Comparison of ENCODE assay signal across 8 cellular contexts in the genomic region with DNA sequence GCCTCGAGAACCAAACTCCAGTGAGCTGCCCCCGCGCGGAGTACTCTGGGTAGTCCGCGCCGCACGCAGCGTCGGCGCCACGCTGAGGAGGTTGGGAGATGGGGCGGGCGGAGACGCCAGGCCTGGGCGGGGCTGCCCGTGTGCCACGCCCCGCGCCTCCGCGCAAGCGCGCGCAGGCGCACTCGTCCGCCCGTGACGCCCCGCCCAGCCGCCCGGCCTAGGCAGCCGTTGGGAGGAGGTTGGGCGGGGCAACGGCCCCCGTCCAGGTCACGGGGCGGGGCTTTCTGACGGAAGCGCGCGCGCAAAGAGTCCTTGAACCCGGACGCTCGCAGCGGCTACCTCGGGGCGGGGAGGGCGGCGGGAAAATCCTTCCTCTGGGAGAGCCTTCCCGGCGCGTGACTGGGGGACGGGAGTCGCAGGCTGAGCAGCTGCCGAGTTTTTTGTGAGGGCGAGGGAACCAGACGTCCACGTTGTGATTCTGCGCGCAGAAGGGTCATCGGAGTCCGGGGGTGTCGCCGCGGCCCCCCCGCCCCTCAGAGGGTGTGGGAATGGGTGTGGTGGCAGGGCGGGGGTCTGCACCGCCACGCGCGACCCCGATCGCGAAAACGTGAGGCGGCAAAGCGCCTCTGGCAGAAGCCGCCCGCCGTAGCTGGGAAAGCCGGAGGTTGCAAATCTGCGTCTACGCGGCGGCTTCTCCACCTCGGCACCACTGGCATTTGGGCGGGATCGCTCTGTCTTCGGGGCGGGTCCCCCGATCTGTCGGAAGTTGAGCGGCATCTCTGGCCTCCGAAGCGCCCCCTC. TPM values are rescaled to one million over a fixed set of nuclear protein-coding genes. Genes with fewer than 3 reads are reported as not detected.
DNase-seq lines count a peak whose midpoint lies in the region; ATAC-seq and TF ChIP-seq lines count a peak whose summit lies in the region.

A gene with protein sequence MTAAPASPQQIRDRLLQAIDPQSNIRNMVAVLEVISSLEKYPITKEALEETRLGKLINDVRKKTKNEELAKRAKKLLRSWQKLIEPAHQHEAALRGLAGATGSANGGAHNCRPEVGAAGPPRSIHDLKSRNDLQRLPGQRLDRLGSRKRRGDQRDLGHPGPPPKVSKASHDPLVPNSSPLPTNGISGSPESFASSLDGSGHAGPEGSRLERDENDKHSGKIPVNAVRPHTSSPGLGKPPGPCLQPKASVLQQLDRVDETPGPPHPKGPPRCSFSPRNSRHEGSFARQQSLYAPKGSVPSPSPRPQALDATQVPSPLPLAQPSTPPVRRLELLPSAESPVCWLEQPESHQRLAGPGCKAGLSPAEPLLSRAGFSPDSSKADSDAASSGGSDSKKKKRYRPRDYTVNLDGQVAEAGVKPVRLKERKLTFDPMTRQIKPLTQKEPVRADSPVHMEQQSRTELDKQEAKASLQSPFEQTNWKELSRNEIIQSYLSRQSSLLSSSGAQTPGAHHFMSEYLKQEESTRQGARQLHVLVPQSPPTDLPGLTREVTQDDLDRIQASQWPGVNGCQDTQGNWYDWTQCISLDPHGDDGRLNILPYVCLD (minus strand): TSS at position 22 of the 801 bp plus-strand sequence. CDS start 261 bp downstream, outside the sequence.

- H3K27ac Mint-ChIP-seq in HFFc6, result peak within 1 kb of the TSS; percentile 94

- H3K4me3 ChIP-seq in GM08714 (ENCODE audit: low read length) (peak within 1 kb of the TSS; percentile 94), NB4 (ENCODE audit: low read depth, low read length) (peak within 1 kb of the TSS; percentile 91), SK-N-SH (ENCODE audit: low read depth in 2 of 2, low read length in 1 of 2) (peak within 1 kb of the TSS; percentile 91 to 96), testis (peak within 1 kb of the TSS; percentile 98 to 100)

- WGBS in SK-N-SH (ENCODE audit: low lambda C conversion rate), result 1% methylated on average over 16 of the region's 98 CpGs
- 0% methylated on average over 12 to 59 of the region's 98 CpGs for WGBS in testis, 2 donors

- H3K9me3 Mint-ChIP-seq in HFFc6, result no peaks in the 10 kb centered on the region

- CTCF ChIA-PET in SK-N-SH (lab: Yijun Ruan, JAX), result interaction anchor here (0.6 to 1.2 kb wide), 3 partner anchors 13 to 44 kb away, joined by 3 read pairs; no protein-coding TSS in a partner anchor

- peak within 1 kb of the TSS; percentile 88 to 98 for H3K27ac ChIP-seq in SK-N-SH (ENCODE audit: low read depth in 2 of 2, low read length in 1 of 2)
- peak within 1 kb of the TSS; percentile 98 for H3K27ac ChIP-seq in testis

- peaks cover 41% of the 10 kb centered on the region for H4K20me1 ChIP-seq in SK-N-SH (ENCODE audit: insufficient read depth)

- peaks cover 29% of the 10 kb centered on the region for H3K4me1 Mint-ChIP-seq in HFFc6 (ENCODE audit: low read depth)

- peaks cover 28% of the 10 kb centered on the region for H3K36me3 Mint-ChIP-seq in HFFc6 (ENCODE audit: low read depth)

- TF ChIP-seq CTCF in HFFc6 (IDR thresholded peaks at IDR 0.05) (peak; percentile 26; the same call in 1 of the 2 replicates), NB4 (IDR thresholded peaks at IDR 0.05; ENCODE audit: low read depth, low read length) (no peak), SK-N-SH (IDR thresholded peaks at IDR 0.05) (no peak), omental fat pad (IDR thresholded peaks at IDR 0.05) (no peak), testis (IDR thresholded peaks at IDR 0.05) (peak in 1 of 3 experiments; percentile 9)

- peaks cover 5% of the 10 kb centered on the region for H3K27me3 Mint-ChIP-seq in HFFc6 (ENCODE audit: insufficient read depth)

- H3K27me3 ChIP-seq in SK-N-SH (ENCODE audit: insufficient read depth) (no peaks in the 10 kb centered on the region), testis (no peaks in the 10 kb centered on the region)

- ATAC-seq in omental fat pad (ENCODE audit: low FRiP score), result peak; percentile 97

- H3K4me1 ChIP-seq in SK-N-SH (ENCODE audit: control insufficient read depth in 1 of 2, insufficient read depth in 2 of 2, low read depth in 1 of 2, low read length in 1 of 2), result peaks cover 6 to 25% of the 10 kb centered on the region in 2 experiments; a peak in 2 of 4 replicates
- H3K4me1 ChIP-seq in testis, result peaks cover 29% of the 10 kb centered on the region

- H3K9me3 ChIP-seq in SK-N-SH (no peaks in the 10 kb centered on the region), testis (no peaks in the 10 kb centered on the region)

- peak within 1 kb of the TSS; percentile 79; the same call in 1 of the 2 replicates for H2AFZ ChIP-seq in SK-N-SH (ENCODE audit: low read depth)

- H3K4me2 ChIP-seq in SK-N-SH, result peak within 1 kb of the TSS; percentile 92

- H3K4me3 Mint-ChIP-seq in HFFc6, result peak within 1 kb of the TSS; percentile 96

- POLR2A ChIA-PET in SK-N-SH (lab: Yijun Ruan, JAX), result interaction anchor here (1.0 to 1.3 kb wide), 5 partner anchors 10 to 56 kb away, joined by 3 to 5 read pairs (median 4); a partner anchor contains a TSS

- TF ChIP-seq EP300 in SK-N-SH (IDR thresholded peaks at IDR 0.05; ENCODE audit: borderline replicate concordance in 1 of 2, low read depth in 1 of 2, low read length in 1 of 2), result peak in 1 of 2 experiments; percentile 22; a peak in 1 of 4 replicates

- DNase-seq in HFFc6, result peak; percentile 90
- peak; percentile 91 for DNase-seq in NB4 (ENCODE audit: low read depth)
- peak; percentile 100 for DNase-seq in SK-N-SH
- DNase-seq in activated naive CD4-positive, alpha-beta T cell treated with anti-CD3 and anti-CD28 coated beads, Interleukin-2, amount 50 U/mL, for 16 hours, result peak; percentile 94
- DNase-seq in glomerular endothelial cell (ENCODE audit: extremely low read depth, low read depth, low spot score), result no peak
- peak; percentile 83 for DNase-seq in omental fat pad (ENCODE audit: low spot score)
- peak; percentile 97 for DNase-seq in testis

- H3K9ac ChIP-seq in SK-N-SH, result peak within 1 kb of the TSS; percentile 93

- TF ChIP-seq RAD21 in SK-N-SH (IDR thresholded peaks at IDR 0.05; ENCODE audit: low read length), result no peak

- no peaks in the 10 kb centered on the region for H3K9me2 ChIP-seq in SK-N-SH

- intact Hi-C loops in testis (cut with DNase I; ENCODE audit: low total_unique reads), result no loop called here

- H3K36me3 ChIP-seq in SK-N-SH (replicated peaks in 1 of 2; ENCODE audit: control insufficient read depth in 1 of 2, insufficient read depth in 2 of 2, low read length in 1 of 2) (peaks cover 29 to 33% of the 10 kb centered on the region in 2 experiments), testis (ENCODE audit: low read depth, missing control alignments) (no peaks in the 10 kb centered on the region)

- peak; percentile 78 for TF ChIP-seq POLR2A in NB4 (IDR thresholded peaks at IDR 0.05; ENCODE audit: extremely low read depth, insufficient read length)
- peak; percentile 54 for TF ChIP-seq POLR2A in testis (IDR thresholded peaks at IDR 0.05)

- H3K79me2 ChIP-seq in SK-N-SH (ENCODE audit: insufficient read depth), result peaks cover 53% of the 10 kb centered on the region

- peaks cover 19% of the 10 kb centered on the region for H3F3A ChIP-seq in SK-N-SH (replicated peaks; ENCODE audit: insufficient read depth)

TF ChIP-seq in SK-N-SH, 30 proteins besides CTCF, POLR2A, EP300 and RAD21 (continues in another document):
- TF ChIP-seq FOXJ3 (CRISPR knock-in tag; IDR thresholded peaks at IDR 0.05) (no peak), NFIC (IDR thresholded peaks at IDR 0.05; ENCODE audit: borderline replicate concordance) (no peak), TCF12 (IDR thresholded peaks at IDR 0.05) (no peak), ELF1 (IDR thresholded peaks at IDR 0.05) (peak; percentile 72), FOSL2 (IDR thresholded peaks at IDR 0.05; ENCODE audit: borderline replicate concordance, low read depth) (no peak), TAF1 (IDR thresholded peaks at IDR 0.05; ENCODE audit: borderline replicate concordance, low read depth, low read length) (peak; percentile 97), POLR2AphosphoS5 (IDR thresholded peaks at IDR 0.05; ENCODE audit: low read depth, low read length) (peak; percentile 87)
- TF ChIP-seq, protein P1, sequence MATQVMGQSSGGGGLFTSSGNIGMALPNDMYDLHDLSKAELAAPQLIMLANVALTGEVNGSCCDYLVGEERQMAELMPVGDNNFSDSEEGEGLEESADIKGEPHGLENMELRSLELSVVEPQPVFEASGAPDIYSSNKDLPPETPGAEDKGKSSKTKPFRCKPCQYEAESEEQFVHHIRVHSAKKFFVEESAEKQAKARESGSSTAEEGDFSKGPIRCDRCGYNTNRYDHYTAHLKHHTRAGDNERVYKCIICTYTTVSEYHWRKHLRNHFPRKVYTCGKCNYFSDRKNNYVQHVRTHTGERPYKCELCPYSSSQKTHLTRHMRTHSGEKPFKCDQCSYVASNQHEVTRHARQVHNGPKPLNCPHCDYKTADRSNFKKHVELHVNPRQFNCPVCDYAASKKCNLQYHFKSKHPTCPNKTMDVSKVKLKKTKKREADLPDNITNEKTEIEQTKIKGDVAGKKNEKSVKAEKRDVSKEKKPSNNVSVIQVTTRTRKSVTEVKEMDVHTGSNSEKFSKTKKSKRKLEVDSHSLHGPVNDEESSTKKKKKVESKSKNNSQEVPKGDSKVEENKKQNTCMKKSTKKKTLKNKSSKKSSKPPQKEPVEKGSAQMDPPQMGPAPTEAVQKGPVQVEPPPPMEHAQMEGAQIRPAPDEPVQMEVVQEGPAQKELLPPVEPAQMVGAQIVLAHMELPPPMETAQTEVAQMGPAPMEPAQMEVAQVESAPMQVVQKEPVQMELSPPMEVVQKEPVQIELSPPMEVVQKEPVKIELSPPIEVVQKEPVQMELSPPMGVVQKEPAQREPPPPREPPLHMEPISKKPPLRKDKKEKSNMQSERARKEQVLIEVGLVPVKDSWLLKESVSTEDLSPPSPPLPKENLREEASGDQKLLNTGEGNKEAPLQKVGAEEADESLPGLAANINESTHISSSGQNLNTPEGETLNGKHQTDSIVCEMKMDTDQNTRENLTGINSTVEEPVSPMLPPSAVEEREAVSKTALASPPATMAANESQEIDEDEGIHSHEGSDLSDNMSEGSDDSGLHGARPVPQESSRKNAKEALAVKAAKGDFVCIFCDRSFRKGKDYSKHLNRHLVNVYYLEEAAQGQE (IDR thresholded peaks at IDR 0.05; ENCODE audit: low read depth, low read length), result no peak; the same call in 1 of the 2 replicates

RNA-seq across cellular contexts. Expression of the gene that starts here (rescaled TPM):
- total RNA-seq in HFFc6 (2021; fragmentation: NEBNext Ultra II Directional; extraction: Animal tissue kit (Norgen Biotek cat#: 25700)), result 1 to 10 TPM; 7.9 to 9.9 (median 8.8) TPM
- 3.5 and 3.8 TPM in 2 replicates for polyA plus RNA-seq in SK-N-SH (2012; rRNA removed)
- polyA plus RNA-seq in SK-N-SH (2012; cell fraction: cytosol; rRNA removed), result 2.1 and 3.1 TPM in 2 replicates
- polyA plus RNA-seq in SK-N-SH (2012; cell fraction: nucleus; rRNA removed), result 8.0 and 8.6 TPM in 2 replicates
- 9.1 and 11.7 TPM in 2 replicates for total RNA-seq in glomerular endothelial cell
- 10 to 100 TPM in 1 of 4 donors, 1 to 10 TPM in 3; 7.2 to 15.5 (median 8.2) TPM for total RNA-seq in omental fat pad
- 10 to 100 TPM; 66.1 to 66.5 TPM for total RNA-seq in testis
- 80.8 TPM for polyA plus RNA-seq in testis (ENCODE audit: insufficient read depth, low read depth, low replicate concordance)
